14 cellular contexts compared by ENCODE assay signal in genomic region chr12:21499765-21500164, GRCh38. TPM values are rescaled to one million over a fixed set of nuclear protein-coding genes. Genes with fewer than 3 reads are reported as not detected.
A peak's percentile ranks its signal among the peaks of the same experiment; 100 is the strongest.
DNase-seq lines count a peak whose midpoint lies in the region; ATAC-seq and TF ChIP-seq lines count a peak whose summit lies in the region.
"Had no signal": no experiment of that assay in that cellular context is flagged by ENCODE, and none has a peak within 500 bp of the region (broad histone marks: within the 10 kb centered on the region; RNA-seq: fewer than 3 reads in every experiment).

No MANE protein-coding gene starts in this region.

- H3K36me3 ChIP-seq in skeletal muscle satellite cell (ENCODE audit: insufficient read depth, low read length) = peaks cover 40% of the 10 kb centered on the region
- H3K36me3 ChIP-seq: ovary had no signal

- H3K9me3 Mint-ChIP-seq in activated naive CD8-positive, alpha-beta T cell treated with anti-CD3 and anti-CD28 coated beads for 36 hours = no peaks in the 10 kb centered on the region
- H3K9me3 Mint-ChIP-seq in activated naive CD8-positive, alpha-beta T cell treated with anti-CD3 and anti-CD28 coated beads, Interleukin-2, amount 50 U/mL, for 24 hours = no peaks in the 10 kb centered on the region
- H3K9me3 Mint-ChIP-seq: activated T-cell treated with anti-CD3 and anti-CD28 coated beads, Interleukin-2, amount 50 U/mL, for 4 hours had no signal

- H3K4me2 ChIP-seq in skeletal muscle satellite cell (ENCODE audit: low read length) = peak overlapping the region; percentile 86

- peaks cover 32% of the 10 kb centered on the region for H3K4me1 Mint-ChIP-seq in activated naive CD8-positive, alpha-beta T cell treated with anti-CD3 and anti-CD28 coated beads for 36 hours
- peaks cover 23% of the 10 kb centered on the region for H3K4me1 Mint-ChIP-seq in activated naive CD8-positive, alpha-beta T cell treated with anti-CD3 and anti-CD28 coated beads, Interleukin-2, amount 50 U/mL, for 24 hours

- no peaks in the 10 kb centered on the region for H3K27me3 ChIP-seq in dorsolateral prefrontal cortex
- no peaks in the 10 kb centered on the region for H3K27me3 ChIP-seq in skeletal muscle satellite cell (ENCODE audit: control insufficient read depth, insufficient read depth, low read length)
- H3K27me3 ChIP-seq: ovary, upper lobe of right lung had no signal

- peaks cover 28% of the 10 kb centered on the region for H3K4me1 ChIP-seq in skeletal muscle satellite cell (ENCODE audit: control insufficient read depth, insufficient read depth, low read length)

- no peaks in the 10 kb centered on the region for H3K27me3 Mint-ChIP-seq in activated naive CD8-positive, alpha-beta T cell treated with anti-CD3 and anti-CD28 coated beads for 36 hours
- H3K27me3 Mint-ChIP-seq in activated naive CD8-positive, alpha-beta T cell treated with anti-CD3 and anti-CD28 coated beads, Interleukin-2, amount 50 U/mL, for 24 hours = no peaks in the 10 kb centered on the region

- peak overlapping the region; percentile 54 for H3K4me3 Mint-ChIP-seq in activated naive CD8-positive, alpha-beta T cell treated with anti-CD3 and anti-CD28 coated beads for 36 hours
- H3K4me3 Mint-ChIP-seq in activated naive CD8-positive, alpha-beta T cell treated with anti-CD3 and anti-CD28 coated beads, Interleukin-2, amount 50 U/mL, for 24 hours = no peak overlapping the region
- H3K4me3 Mint-ChIP-seq: activated T-cell treated with anti-CD3 and anti-CD28 coated beads, Interleukin-2, amount 50 U/mL, for 4 hours had no signal

- TF ChIP-seq CTCF in NB4 (IDR thresholded peaks at IDR 0.05; ENCODE audit: low read depth, low read length) = no peak
- no peak for TF ChIP-seq CTCF in dorsolateral prefrontal cortex (IDR thresholded peaks at IDR 0.05 in 54 of 56, conservative IDR thresholded peaks at IDR 0.05 in 2 of 56; ENCODE audit: low read depth in 1 of 56, partially characterized antibody in 56 of 56)

- H3K4me3 ChIP-seq in NB4 (ENCODE audit: low read depth, low read length) (peak overlapping the region; percentile 75), dorsolateral prefrontal cortex (peak overlapping the region in 30 of 59 donors; percentile 13 to 100 (median 96)), skeletal muscle satellite cell (ENCODE audit: low read length) (peak overlapping the region; percentile 88)

- intact Hi-C loops in dorsolateral prefrontal cortex (cut with DNase I) = loop anchor here (5.0 to 10.0 kb wide), 2 partner anchors 62 to 155 kb away; partner anchors contain the start of genes LDHB (in 2 of the 2) and PYROXD1 (in 1 of the 2)

- peak overlapping the region; percentile 100 for H3K9ac ChIP-seq in skeletal muscle satellite cell (ENCODE audit: low read depth, low read length)

- ATAC-seq in activated naive CD8-positive, alpha-beta T cell treated with anti-CD3 and anti-CD28 coated beads, Interleukin-2, amount 50 U/mL, for 24 hours = no peak
- ATAC-seq in HG03571 (IDR thresholded peaks at IDR 0.05; ENCODE audit: unreplicated experiment) = no peak
- ATAC-seq: activated T-cell treated with anti-CD3 and anti-CD28 coated beads, Interleukin-2, amount 50 U/mL, for 4 hours; upper lobe of right lung had no signal

- H3K27ac Mint-ChIP-seq in activated naive CD8-positive, alpha-beta T cell treated with anti-CD3 and anti-CD28 coated beads for 36 hours = peak overlapping the region; percentile 30
- H3K27ac Mint-ChIP-seq in activated naive CD8-positive, alpha-beta T cell treated with anti-CD3 and anti-CD28 coated beads, Interleukin-2, amount 50 U/mL, for 24 hours = no peak overlapping the region

- H3K27ac ChIP-seq in dorsolateral prefrontal cortex = no peak overlapping the region
- H3K27ac ChIP-seq: ovary had no signal

- H3K9me3 ChIP-seq in skeletal muscle satellite cell (replicated peaks; ENCODE audit: low read length) = no peaks in the 10 kb centered on the region
- H3K9me3 ChIP-seq: ovary, upper lobe of right lung had no signal

- no peak for TF ChIP-seq POLR2A in NB4 (IDR thresholded peaks at IDR 0.05; ENCODE audit: extremely low read depth, insufficient read length)

- no peak for DNase-seq in activated naive CD8-positive, alpha-beta T cell treated with anti-CD3 and anti-CD28 coated beads for 36 hours
- DNase-seq in activated naive CD8-positive, alpha-beta T cell treated with anti-CD3 and anti-CD28 coated beads, Interleukin-2, amount 50 U/mL, for 24 hours = no peak
- DNase-seq in NB4 (ENCODE audit: low read depth) (no peak), dorsolateral prefrontal cortex (no peak), mesenteric fat pad (ENCODE audit: low spot score) (no peak), NCI-H1048 (lab: John Stamatoyannopoulos, UW) (no peak)
- DNase-seq: activated T-cell treated with anti-CD3 and anti-CD28 coated beads, Interleukin-2, amount 50 U/mL, for 4 hours; effector CD8-positive, alpha-beta T cell; head of caudate nucleus; NCI-H510A; ovary; upper lobe of right lung had no signal

- peaks cover 31% of the 10 kb centered on the region for H3K36me3 Mint-ChIP-seq in activated naive CD8-positive, alpha-beta T cell treated with anti-CD3 and anti-CD28 coated beads for 36 hours
- peaks cover 43% of the 10 kb centered on the region for H3K36me3 Mint-ChIP-seq in activated naive CD8-positive, alpha-beta T cell treated with anti-CD3 and anti-CD28 coated beads, Interleukin-2, amount 50 U/mL, for 24 hours (ENCODE audit: low read depth)

RNA-seq across cellular contexts. Expression of gene RECQL, which starts 1.7 kb away (rescaled TPM):
- total RNA-seq in activated naive CD8-positive, alpha-beta T cell treated with anti-CD3 and anti-CD28 coated beads for 36 hours = 10 to 100 TPM; 83.4 to 90.7 TPM
- total RNA-seq in dorsolateral prefrontal cortex = 10 to 100 TPM in 116 of 120 experiments, 1 to 10 TPM in 4; 7.6 to 21.9 (median 13.8) TPM
- total RNA-seq in skeletal muscle satellite cell (2012; rRNA removed) = 133 and 147 TPM in 2 replicates
- total RNA-seq in mesenteric fat pad = 34.1 TPM

RNA-seq across cellular contexts. Expression of gene GOLT1B, which starts 1.8 kb away (rescaled TPM):
- total RNA-seq in activated naive CD8-positive, alpha-beta T cell treated with anti-CD3 and anti-CD28 coated beads for 36 hours = 10 to 100 TPM; 34.1 to 35.4 TPM
- 10 to 100 TPM; 21.3 to 60.3 (median 35.8) TPM for total RNA-seq in dorsolateral prefrontal cortex
- 76.0 and 78.2 TPM in 2 replicates for total RNA-seq in skeletal muscle satellite cell (2012; rRNA removed)
- total RNA-seq in mesenteric fat pad = 34.6 TPM

RNA-seq across cellular contexts. Expression of gene SPX, which starts 26.3 kb away (rescaled TPM):
- total RNA-seq in activated naive CD8-positive, alpha-beta T cell treated with anti-CD3 and anti-CD28 coated beads for 36 hours = under 1 TPM; 0.31 to 0.42 TPM
- total RNA-seq in dorsolateral prefrontal cortex (10 to 100 TPM in 117 of 120 experiments, 1 to 10 TPM in 3; 7.1 to 49.5 (median 20.8) TPM), mesenteric fat pad (0.45 TPM)
- total RNA-seq in skeletal muscle satellite cell (2012; rRNA removed) = 12.5 and 27.1 TPM in 2 replicates
